Comparison of ENCODE assay signal across 2 cellular contexts in the genomic region with DNA sequence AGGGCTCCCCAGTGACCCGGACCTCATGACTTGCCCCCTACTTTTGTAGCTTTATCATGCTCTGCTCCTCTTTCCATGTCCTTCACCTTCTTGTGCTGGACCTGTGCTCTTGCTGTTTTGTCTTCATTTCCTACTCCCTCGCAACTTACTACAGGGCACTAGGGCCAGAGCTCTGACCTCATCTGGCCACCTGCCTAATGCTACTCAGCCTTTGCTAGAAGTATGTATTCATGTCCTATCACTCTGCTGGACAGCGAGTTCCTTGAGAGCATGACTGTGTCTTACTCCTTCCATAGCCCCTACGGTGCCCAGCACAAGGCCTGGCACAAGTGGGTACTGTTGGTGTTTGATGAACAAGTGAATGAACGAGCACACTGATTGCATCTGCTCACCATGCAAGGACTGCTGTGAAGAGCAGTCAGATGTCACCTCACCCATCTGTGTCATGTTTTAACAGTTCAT.
A peak's percentile ranks its signal among the peaks of the same experiment; 100 is the strongest.
TF ChIP-seq lines count a peak whose summit lies in the region.

No MANE protein-coding gene starts in this region.

TF ChIP-seq in A549, 52 proteins besides CTCF, POLR2A, EP300 and RAD21:
- TF ChIP-seq FOSB (CRISPR knock-in tag; IDR thresholded peaks at IDR 0.05) (no peak), CBX2 (IDR thresholded peaks at IDR 0.05; ENCODE audit: borderline replicate concordance, low read depth) (no peak), KDM1A (IDR thresholded peaks at IDR 0.05; ENCODE audit: low read depth) (no peak), POLR2AphosphoS2 (conservative IDR thresholded peaks at IDR 0.05; ENCODE audit: low read length) (no peak), EHF (CRISPR knock-in tag; IDR thresholded peaks at IDR 0.05) (no peak)

TF ChIP-seq in HepG2, 621 proteins besides CTCF, POLR2A, EP300 and RAD21:
- TF ChIP-seq, protein P1, sequence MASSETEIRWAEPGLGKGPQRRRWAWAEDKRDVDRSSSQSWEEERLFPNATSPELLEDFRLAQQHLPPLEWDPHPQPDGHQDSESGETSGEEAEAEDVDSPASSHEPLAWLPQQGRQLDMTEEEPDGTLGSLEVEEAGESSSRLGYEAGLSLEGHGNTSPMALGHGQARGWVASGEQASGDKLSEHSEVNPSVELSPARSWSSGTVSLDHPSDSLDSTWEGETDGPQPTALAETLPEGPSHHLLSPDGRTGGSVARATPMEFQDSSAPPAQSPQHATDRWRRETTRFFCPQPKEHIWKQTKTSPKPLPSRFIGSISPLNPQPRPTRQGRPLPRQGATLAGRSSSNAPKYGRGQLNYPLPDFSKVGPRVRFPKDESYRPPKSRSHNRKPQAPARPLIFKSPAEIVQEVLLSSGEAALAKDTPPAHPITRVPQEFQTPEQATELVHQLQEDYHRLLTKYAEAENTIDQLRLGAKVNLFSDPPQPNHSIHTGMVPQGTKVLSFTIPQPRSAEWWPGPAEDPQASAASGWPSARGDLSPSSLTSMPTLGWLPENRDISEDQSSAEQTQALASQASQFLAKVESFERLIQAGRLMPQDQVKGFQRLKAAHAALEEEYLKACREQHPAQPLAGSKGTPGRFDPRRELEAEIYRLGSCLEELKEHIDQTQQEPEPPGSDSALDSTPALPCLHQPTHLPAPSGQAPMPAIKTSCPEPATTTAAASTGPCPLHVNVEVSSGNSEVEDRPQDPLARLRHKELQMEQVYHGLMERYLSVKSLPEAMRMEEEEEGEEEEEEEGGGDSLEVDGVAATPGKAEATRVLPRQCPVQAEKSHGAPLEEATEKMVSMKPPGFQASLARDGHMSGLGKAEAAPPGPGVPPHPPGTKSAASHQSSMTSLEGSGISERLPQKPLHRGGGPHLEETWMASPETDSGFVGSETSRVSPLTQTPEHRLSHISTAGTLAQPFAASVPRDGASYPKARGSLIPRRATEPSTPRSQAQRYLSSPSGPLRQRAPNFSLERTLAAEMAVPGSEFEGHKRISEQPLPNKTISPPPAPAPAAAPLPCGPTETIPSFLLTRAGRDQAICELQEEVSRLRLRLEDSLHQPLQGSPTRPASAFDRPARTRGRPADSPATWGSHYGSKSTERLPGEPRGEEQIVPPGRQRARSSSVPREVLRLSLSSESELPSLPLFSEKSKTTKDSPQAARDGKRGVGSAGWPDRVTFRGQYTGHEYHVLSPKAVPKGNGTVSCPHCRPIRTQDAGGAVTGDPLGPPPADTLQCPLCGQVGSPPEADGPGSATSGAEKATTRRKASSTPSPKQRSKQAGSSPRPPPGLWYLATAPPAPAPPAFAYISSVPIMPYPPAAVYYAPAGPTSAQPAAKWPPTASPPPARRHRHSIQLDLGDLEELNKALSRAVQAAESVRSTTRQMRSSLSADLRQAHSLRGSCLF (CRISPR knock-in tag; IDR thresholded peaks at IDR 0.05; ENCODE audit: borderline replicate concordance): no peak
- TF ChIP-seq ZMAT3 (CRISPR knock-in tag; conservative IDR thresholded peaks at IDR 0.05) (0 out of 2 replicates have a peak, but pooled peaks have one; percentile 50), ZNF232 (CRISPR knock-in tag; IDR thresholded peaks at IDR 0.05; ENCODE audit: borderline replicate concordance) (no peak), ZNF737 (CRISPR knock-in tag; IDR thresholded peaks at IDR 0.05; ENCODE audit: borderline replicate concordance) (0 out of 2 replicates have a peak, but pooled peaks have one; percentile 41)
- TF ChIP-seq, protein P2, sequence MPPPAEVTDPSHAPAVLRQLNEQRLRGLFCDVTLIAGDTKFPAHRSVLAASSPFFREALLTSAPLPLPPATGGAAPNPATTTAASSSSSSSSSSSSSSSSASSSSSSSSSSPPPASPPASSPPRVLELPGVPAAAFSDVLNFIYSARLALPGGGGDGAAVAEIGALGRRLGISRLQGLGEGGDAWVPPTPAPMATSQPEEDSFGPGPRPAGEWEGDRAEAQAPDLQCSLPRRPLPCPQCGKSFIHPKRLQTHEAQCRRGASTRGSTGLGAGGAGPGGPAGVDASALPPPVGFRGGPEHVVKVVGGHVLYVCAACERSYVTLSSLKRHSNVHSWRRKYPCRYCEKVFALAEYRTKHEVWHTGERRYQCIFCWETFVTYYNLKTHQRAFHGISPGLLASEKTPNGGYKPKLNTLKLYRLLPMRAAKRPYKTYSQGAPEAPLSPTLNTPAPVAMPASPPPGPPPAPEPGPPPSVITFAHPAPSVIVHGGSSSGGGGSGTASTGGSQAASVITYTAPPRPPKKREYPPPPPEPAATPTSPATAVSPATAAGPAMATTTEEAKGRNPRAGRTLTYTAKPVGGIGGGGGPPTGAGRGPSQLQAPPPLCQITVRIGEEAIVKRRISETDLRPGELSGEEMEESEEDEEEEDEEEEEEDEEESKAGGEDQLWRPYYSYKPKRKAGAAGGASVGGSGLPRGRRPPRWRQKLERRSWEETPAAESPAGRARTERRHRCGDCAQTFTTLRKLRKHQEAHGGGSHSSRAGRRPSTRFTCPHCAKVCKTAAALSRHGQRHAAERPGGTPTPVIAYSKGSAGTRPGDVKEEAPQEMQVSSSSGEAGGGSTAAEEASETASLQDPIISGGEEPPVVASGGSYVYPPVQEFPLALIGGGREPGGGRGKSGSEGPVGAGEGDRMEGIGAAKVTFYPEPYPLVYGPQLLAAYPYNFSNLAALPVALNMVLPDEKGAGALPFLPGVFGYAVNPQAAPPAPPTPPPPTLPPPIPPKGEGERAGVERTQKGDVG (CRISPR knock-in tag; IDR thresholded peaks at IDR 0.05; ENCODE audit: borderline replicate concordance): no peak
